8 cellular contexts compared by ENCODE assay signal in genomic region chr3:71982506-71983258, GRCh38.
DNase-seq lines count a peak whose midpoint lies in the region; ATAC-seq and TF ChIP-seq lines count a peak whose summit lies in the region.
"Not testable (repeated sequence)": the region's sequence is repeated elsewhere in the genome, so short reads cannot be mapped to it uniquely, and the experiment has no call there.

No MANE protein-coding gene starts in this region.

- peak overlapping the region in 1 of 11 experiments; percentile 89; a peak in 1 of 22 replicates for H3K27ac ChIP-seq in BLaER1 treated with 17β-estradiol and CSF1 and Interleukin-3, amounts not matched to agents 10 nM and 100 nM
- not testable (repeated sequence) for H3K27ac ChIP-seq in OCI-LY3 (ENCODE audit: low read length)

- not testable (repeated sequence) for H3K36me3 ChIP-seq in BLaER1 treated with 17β-estradiol and CSF1 and Interleukin-3, amounts not matched to agents 10 nM and 100 nM; OCI-LY3 (replicated peaks; ENCODE audit: low read depth, low read length)

- not testable (repeated sequence) for H3K9me3 Mint-ChIP-seq in HFFc6; natural killer cell treated with Interleukin-12 subunit alpha and Interleukin-12 subunit beta and Interleukin-15 and Interleukin-18, amount 100 ng/mL, for 72 hours
- peaks cover 10% of the 10 kb centered on the region for H3K9me3 Mint-ChIP-seq in activated CD4-positive, alpha-beta T cell treated with anti-CD3 and anti-CD28 coated beads, Interleukin-2, amount 10 ng/mL, durations not matched to agents 24 days and 14 days
- H3K9me3 Mint-ChIP-seq in activated naive CD4-positive, alpha-beta T cell treated with anti-CD3 and anti-CD28 coated beads, Interleukin-2, amount 50 U/mL, for 72 hours: peaks cover 3 to 16% of the 10 kb centered on the region in 2 donors

- not testable (repeated sequence) for H3K36me3 Mint-ChIP-seq in HFFc6 (ENCODE audit: low read depth); activated CD4-positive, alpha-beta T cell treated with anti-CD3 and anti-CD28 coated beads, Interleukin-2, amount 10 ng/mL, durations not matched to agents 24 days and 14 days (ENCODE audit: low read depth); natural killer cell treated with Interleukin-12 subunit alpha and Interleukin-12 subunit beta and Interleukin-15 and Interleukin-18, amount 100 ng/mL, for 72 hours
- peaks cover 0 to 54% of the 10 kb centered on the region in 2 donors for H3K36me3 Mint-ChIP-seq in activated naive CD4-positive, alpha-beta T cell treated with anti-CD3 and anti-CD28 coated beads, Interleukin-2, amount 50 U/mL, for 72 hours

- H3K27ac Mint-ChIP-seq in HFFc6: peak overlapping the region; percentile 25; the same call in 1 of the 2 replicates
- H3K27ac Mint-ChIP-seq in activated CD4-positive, alpha-beta T cell treated with anti-CD3 and anti-CD28 coated beads, Interleukin-2, amount 10 ng/mL, durations not matched to agents 24 days and 14 days: peak overlapping the region; percentile 82
- H3K27ac Mint-ChIP-seq in activated naive CD4-positive, alpha-beta T cell treated with anti-CD3 and anti-CD28 coated beads, Interleukin-2, amount 50 U/mL, for 72 hours: peak overlapping the region; percentile 14 to 97
- peak overlapping the region in 1 of 2 donors; percentile 80 for H3K27ac Mint-ChIP-seq in natural killer cell treated with Interleukin-12 subunit alpha and Interleukin-12 subunit beta and Interleukin-15 and Interleukin-18, amount 100 ng/mL, for 72 hours

- peak overlapping the region; percentile 0; the same call in 1 of the 2 replicates for H3K4me3 Mint-ChIP-seq in HFFc6
- peak overlapping the region; percentile 30 for H3K4me3 Mint-ChIP-seq in activated CD4-positive, alpha-beta T cell treated with anti-CD3 and anti-CD28 coated beads, Interleukin-2, amount 10 ng/mL, durations not matched to agents 24 days and 14 days
- H3K4me3 Mint-ChIP-seq in natural killer cell treated with Interleukin-12 subunit alpha and Interleukin-12 subunit beta and Interleukin-15 and Interleukin-18, amount 100 ng/mL, for 72 hours: peak overlapping the region; percentile 58

- not testable (repeated sequence) for H4K20me1 ChIP-seq in BLaER1 treated with 17β-estradiol and CSF1 and Interleukin-3, amounts not matched to agents 10 nM and 100 nM; OCI-LY3 (ENCODE audit: insufficient read depth, low read length)

- H3K27me3 Mint-ChIP-seq in HFFc6 (ENCODE audit: insufficient read depth); activated CD4-positive, alpha-beta T cell treated with anti-CD3 and anti-CD28 coated beads, Interleukin-2, amount 10 ng/mL, durations not matched to agents 24 days and 14 days: not testable (repeated sequence)
- peaks cover 22 to 30% of the 10 kb centered on the region in 2 donors for H3K27me3 Mint-ChIP-seq in natural killer cell treated with Interleukin-12 subunit alpha and Interleukin-12 subunit beta and Interleukin-15 and Interleukin-18, amount 100 ng/mL, for 72 hours

- peak; percentile 95 for DNase-seq in HFFc6
- DNase-seq in activated CD4-positive, alpha-beta T cell treated with anti-CD3 and anti-CD28 coated beads, Interleukin-2, amount 10 ng/mL, durations not matched to agents 24 days and 14 days: peak; percentile 85
- DNase-seq in activated naive CD4-positive, alpha-beta T cell treated with anti-CD3 and anti-CD28 coated beads, Interleukin-2, amount 50 U/mL, for 72 hours (ENCODE audit: low spot score in 2 of 2): peak; percentile 59 to 79
- DNase-seq in erythroblast (lab: John Stamatoyannopoulos, UW): peak; percentile 37 to 81
- DNase-seq in natural killer cell treated with Interleukin-12 subunit alpha and Interleukin-12 subunit beta and Interleukin-15 and Interleukin-18, amount 100 ng/mL, for 72 hours (ENCODE audit: low spot score): not testable (repeated sequence)
- peak; percentile 60 for DNase-seq in stimulated activated CD8-positive, alpha-beta memory T cell treated with anti-CD3 and anti-CD28 coated beads, Interleukin-4, amount 100 ng/mL, for 48 hours

- TF ChIP-seq POLR2A in erythroblast (IDR thresholded peaks at IDR 0.05; ENCODE audit: low read length): not testable (repeated sequence)

- not testable (repeated sequence) for H3K9ac ChIP-seq in BLaER1 treated with 17β-estradiol and CSF1 and Interleukin-3, amounts not matched to agents 10 nM and 100 nM; OCI-LY3 (ENCODE audit: low read length)

- H3K4me3 ChIP-seq in BLaER1 treated with 17β-estradiol and CSF1 and Interleukin-3, amounts not matched to agents 10 nM and 100 nM: not testable (repeated sequence)
- H3K4me3 ChIP-seq in OCI-LY3 (ENCODE audit: low read length): peak overlapping the region; percentile 40; the same call in 1 of the 2 replicates

- not testable (repeated sequence) for H2AFZ ChIP-seq in OCI-LY3 (ENCODE audit: low read depth, low read length)

- not testable (repeated sequence) for H3K79me2 ChIP-seq in OCI-LY3 (ENCODE audit: low read length)

- not testable (repeated sequence) for H3K27me3 ChIP-seq in BLaER1 treated with 17β-estradiol and CSF1 and Interleukin-3, amounts not matched to agents 10 nM and 100 nM
- peaks cover 69% of the 10 kb centered on the region for H3K27me3 ChIP-seq in OCI-LY3 (ENCODE audit: low read depth, low read length)

- H3K9me3 ChIP-seq in BLaER1 treated with 17β-estradiol and CSF1 and Interleukin-3, amounts not matched to agents 10 nM and 100 nM (replicated peaks in 1 of 11); OCI-LY3 (ENCODE audit: insufficient read depth, low read length): not testable (repeated sequence)

- peak in 1 of 2 donors; percentile 32 for ATAC-seq in activated naive CD4-positive, alpha-beta T cell treated with anti-CD3 and anti-CD28 coated beads, Interleukin-2, amount 50 U/mL, for 72 hours
- ATAC-seq in natural killer cell treated with Interleukin-12 subunit alpha and Interleukin-12 subunit beta and Interleukin-15 and Interleukin-18, amount 100 ng/mL, for 72 hours: not testable (repeated sequence)

- peaks cover 46 to 71% (median 60%) of the 10 kb centered on the region in 10 experiments for H3K4me1 ChIP-seq in BLaER1 treated with 17β-estradiol and CSF1 and Interleukin-3, amounts not matched to agents 10 nM and 100 nM
- H3K4me1 ChIP-seq in OCI-LY3 (ENCODE audit: low read length): peaks cover 51% of the 10 kb centered on the region

- peak overlapping the region; percentile 13 to 90 (median 79); a peak in 15 of 22 replicates for H3K4me2 ChIP-seq in BLaER1 treated with 17β-estradiol and CSF1 and Interleukin-3, amounts not matched to agents 10 nM and 100 nM
- peak overlapping the region; percentile 66 for H3K4me2 ChIP-seq in OCI-LY3 (ENCODE audit: low read length)

- TF ChIP-seq CTCF in HFFc6 (IDR thresholded peaks at IDR 0.05); OCI-LY3 (IDR thresholded peaks at IDR 0.05; ENCODE audit: low read depth, low read length): not testable (repeated sequence)

- peaks cover 22% of the 10 kb centered on the region for H3K4me1 Mint-ChIP-seq in HFFc6 (ENCODE audit: low read depth)
- H3K4me1 Mint-ChIP-seq in activated CD4-positive, alpha-beta T cell treated with anti-CD3 and anti-CD28 coated beads, Interleukin-2, amount 10 ng/mL, durations not matched to agents 24 days and 14 days: peaks cover 63% of the 10 kb centered on the region
- peaks cover 2 to 27% of the 10 kb centered on the region in 2 donors for H3K4me1 Mint-ChIP-seq in natural killer cell treated with Interleukin-12 subunit alpha and Interleukin-12 subunit beta and Interleukin-15 and Interleukin-18, amount 100 ng/mL, for 72 hours (ENCODE audit: low read depth in 2 of 2)

- intact Hi-C loops in activated CD4-positive, alpha-beta T cell treated with anti-CD3 and anti-CD28 coated beads, Interleukin-2, amount 10 ng/mL, durations not matched to agents 24 days and 14 days (cut with micrococcal nuclease): loop anchor here (1.0 to 10.0 kb wide), 4 partner anchors 24 to 153 kb away; no protein-coding TSS in a partner anchor

Comparison
In these comparisons a context has a peak if more than half of its experiments do, and no peak if none do; other contexts are left out.
1. H3K4me3 Mint-ChIP-seq: peak in every context shown above with its lines; median percentile 58 in natural killer cell treated with Interleukin-12 subunit alpha and Interleukin-12 subunit beta and Interleukin-15 and Interleukin-18, amount 100 ng/mL, for 72 hours; 30 in activated CD4-positive, alpha-beta T cell treated with anti-CD3 and anti-CD28 coated beads, Interleukin-2, amount 10 ng/mL, durations not matched to agents 24 days and 14 days; 0 in HFFc6.